In the genomic region with DNA sequence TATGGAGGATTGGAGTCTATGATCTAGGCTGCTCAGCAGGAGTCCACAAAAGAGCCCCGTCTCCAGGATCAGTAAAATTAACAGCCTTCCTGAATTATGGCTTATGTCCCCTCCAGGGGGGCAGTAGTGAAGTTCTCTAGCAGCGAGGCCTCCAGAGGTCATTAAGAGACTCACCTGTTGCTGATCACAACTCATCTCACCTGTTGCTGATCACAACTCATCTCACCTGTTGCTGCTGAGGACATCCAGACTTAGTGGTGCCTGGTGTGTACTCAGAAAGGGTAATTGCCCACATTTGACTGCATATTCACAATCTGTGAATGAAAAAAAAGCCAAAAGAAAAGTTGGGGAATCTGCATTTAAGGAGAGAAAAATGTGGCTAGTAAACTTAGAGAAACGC, we compare ENCODE assay signal across 16 cellular contexts.
"Had no signal": no experiment of that assay in that cellular context is flagged by ENCODE, and none has a peak within 500 bp of the region (broad histone marks: within the 10 kb centered on the region; RNA-seq: fewer than 3 reads in every experiment).

No MANE protein-coding gene starts in this region.

- H3K4me3 Mint-ChIP-seq: activated B cell treated with CpG ODN at 0.5 μM for 24 hours; activated CD4-positive, alpha-beta memory T cell treated with anti-CD3 and anti-CD28 coated beads for 36 hours; activated naive CD8-positive, alpha-beta T cell treated with anti-CD3 and anti-CD28 coated beads for 36 hours; activated T-helper 1 cell treated with anti-CD3 and anti-CD28 coated beads, Interleukin-12 subunit alpha, Interleukin-12 subunit beta, Interleukin-2, Interleukin-4 antibody, amounts not matched to agents 30 ng/mL and 10 ng/mL and 1 ng/mL, durations not matched to agents 14 hours and 24 hours and 36 hours; nephron; stimulated activated naive B cell treated with anti-CD40 and anti-IgM and Interleukin-4, amounts not matched to agents 10 μg/mL and 1 μg/mL and 100 μg/mL, for 72 hours had no signal

- H3K27me3 Mint-ChIP-seq: activated B cell treated with CpG ODN at 0.5 μM for 24 hours; activated CD4-positive, alpha-beta memory T cell treated with anti-CD3 and anti-CD28 coated beads for 36 hours; activated naive CD8-positive, alpha-beta T cell treated with anti-CD3 and anti-CD28 coated beads for 36 hours; stimulated activated naive B cell treated with anti-CD40 and anti-IgM and Interleukin-4, amounts not matched to agents 10 μg/mL and 1 μg/mL and 100 μg/mL, for 72 hours had no signal

- H3K27ac ChIP-seq: tibial artery, uterus had no signal

- H3K27me3 ChIP-seq: tibial artery, uterus had no signal

- H3K27ac Mint-ChIP-seq: activated B cell treated with CpG ODN at 0.5 μM for 24 hours; activated CD4-positive, alpha-beta memory T cell treated with anti-CD3 and anti-CD28 coated beads for 36 hours; activated naive CD8-positive, alpha-beta T cell treated with anti-CD3 and anti-CD28 coated beads for 36 hours; activated T-helper 1 cell treated with anti-CD3 and anti-CD28 coated beads, Interleukin-12 subunit alpha, Interleukin-12 subunit beta, Interleukin-2, Interleukin-4 antibody, amounts not matched to agents 30 ng/mL and 10 ng/mL and 1 ng/mL, durations not matched to agents 14 hours and 24 hours and 36 hours had no signal

- H3K4me3 ChIP-seq: tibial artery, uterus had no signal

- DNase-seq: activated B cell treated with CpG ODN at 0.5 μM for 24 hours; activated CD4-positive, alpha-beta memory T cell treated with anti-CD3 and anti-CD28 coated beads for 36 hours; activated CD4-positive, alpha-beta T cell treated with anti-CD3 and anti-CD28 coated beads for 4 hours; activated naive CD8-positive, alpha-beta T cell treated with anti-CD3 and anti-CD28 coated beads for 36 hours; activated T-cell treated with anti-CD3 and anti-CD28 coated beads for 4 hours; amygdala; left cardiac atrium; mesendoderm; nucleus accumbens; stimulated activated CD4-positive, alpha-beta T cell treated with anti-CD3 and anti-CD28 coated beads, Interleukin-4, amount 100 ng/mL, for 24 hours; stimulated activated naive B cell treated with anti-CD40 and anti-IgM and Interleukin-4, amounts not matched to agents 10 μg/mL and 1 μg/mL and 100 μg/mL, for 72 hours; tibial artery; uterus had no signal

- ATAC-seq: left cardiac atrium; sciatic nerve; stimulated activated naive B cell treated with anti-CD40 and anti-IgM and Interleukin-4, amounts not matched to agents 10 μg/mL and 1 μg/mL and 100 μg/mL, for 72 hours had no signal

- H3K9me3 Mint-ChIP-seq: activated B cell treated with CpG ODN at 0.5 μM for 24 hours; activated CD4-positive, alpha-beta memory T cell treated with anti-CD3 and anti-CD28 coated beads for 36 hours had no signal
